In the genomic region with DNA sequence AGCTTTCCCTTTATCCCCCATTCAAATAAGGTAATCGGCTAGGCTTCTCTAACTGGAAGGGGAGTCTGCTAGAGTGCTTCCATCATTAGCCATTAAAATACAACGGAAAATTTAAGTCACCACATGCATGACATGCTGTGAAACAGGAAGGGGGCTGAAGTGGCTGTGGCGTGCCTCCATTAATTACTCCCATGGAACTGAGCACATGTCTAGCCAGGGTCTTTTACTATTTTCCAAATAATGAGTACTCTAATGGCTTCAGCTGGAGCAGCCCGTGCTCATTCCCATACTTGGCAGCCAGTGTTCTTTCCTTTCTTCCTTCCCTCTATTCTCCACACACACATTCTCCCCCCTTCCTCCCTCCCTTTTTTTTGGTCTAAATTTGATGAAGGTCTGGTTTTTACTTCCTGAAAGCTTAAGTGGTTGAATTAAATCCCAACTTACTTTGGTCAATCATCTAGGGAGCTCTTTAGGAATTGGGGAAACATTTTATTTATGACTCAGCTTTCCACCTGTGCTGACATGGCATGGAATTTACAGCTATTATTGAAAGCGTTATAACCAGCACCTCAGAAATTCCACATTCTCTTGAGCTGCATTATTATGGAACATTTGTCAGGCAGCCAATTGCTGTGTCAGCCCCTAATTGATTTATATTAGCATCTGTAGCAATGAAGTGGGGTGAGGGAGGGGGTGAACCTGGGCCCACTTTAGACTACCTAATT, we compare ENCODE assay signal across 19 cellular contexts.
DNase-seq lines count a peak whose midpoint lies in the region; ATAC-seq, FAIRE-seq and TF ChIP-seq lines count a peak whose summit lies in the region.
"Had no signal": no experiment of that assay in that cellular context is flagged by ENCODE, and none has a peak within 500 bp of the region (broad histone marks: within the 10 kb centered on the region; RNA-seq: fewer than 3 reads in every experiment).

No MANE protein-coding gene starts in this region.

- H3K36me3 ChIP-seq in breast epithelium (no peaks in the 10 kb centered on the region), hepatocyte (replicated peaks; ENCODE audit: insufficient read depth, low read depth) (no peaks in the 10 kb centered on the region)
- H3K36me3 ChIP-seq: BLaER1, HAP-1, thyroid gland, WERI-Rb-1 had no signal

- no peaks in the 10 kb centered on the region for H3K79me2 ChIP-seq in hepatocyte

- H3K27ac ChIP-seq in breast epithelium (no peak overlapping the region), epithelial cell of prostate (no peak overlapping the region), hepatocyte (no peak overlapping the region)
- H3K27ac ChIP-seq: BLaER1, thyroid gland, WERI-Rb-1 had no signal

- no peak for TF ChIP-seq POLR2A in breast epithelium (IDR thresholded peaks at IDR 0.05)

- FAIRE-seq in RCC 7860 (lab: Jason Lieb, UNC) = no peak

- H3K4me1 ChIP-seq in breast epithelium (no peaks in the 10 kb centered on the region), hepatocyte (ENCODE audit: insufficient read depth) (no peaks in the 10 kb centered on the region)
- H3K4me1 ChIP-seq: BLaER1, HAP-1, thyroid gland had no signal

- intact Hi-C loops in MCF 10A (cut with micrococcal nuclease) (no loop called here), breast epithelium (cut with DNase I; ENCODE audit: low total_unique reads) (no loop called here)

- no TSS peak for BruUV-seq in MCF 10A (replicated peaks; lab: Mats Ljungman, UMichigan)

- WGBS in hepatocyte (ENCODE audit: low lambda C conversion rate, missing lambda C conversion rate) = 74% methylated on average over 5 of the region's 5 CpGs

- no peak overlapping the region for H3K4me2 ChIP-seq in hepatocyte
- H3K4me2 ChIP-seq: BLaER1 had no signal

- H3K36me3 Mint-ChIP-seq in MCF 10A (ENCODE audit: insufficient read depth, unreplicated experiment) = no peaks in the 10 kb centered on the region
- no peaks in the 10 kb centered on the region for H3K36me3 Mint-ChIP-seq in stimulated activated naive B cell treated with anti-CD40 and anti-IgM and Interleukin-4, amounts not matched to agents 10 μg/mL and 1 μg/mL and 100 μg/mL, for 72 hours
- H3K36me3 Mint-ChIP-seq: activated naive CD8-positive, alpha-beta T cell treated with anti-CD3 and anti-CD28 coated beads for 36 hours; mesothelial cell of epicardium; stimulated activated effector memory CD8-positive, alpha-beta T cell treated with anti-CD3 and anti-CD28 coated beads, Interleukin-12 subunit alpha, Interleukin-12 subunit beta, amount 100 ng/mL, for 72 hours; T-cell had no signal

- no peak overlapping the region for H2AFZ ChIP-seq in hepatocyte

- no peaks in the 10 kb centered on the region for H3K9me3 Mint-ChIP-seq in MCF 10A (ENCODE audit: unreplicated experiment)
- peaks cover 0 to 11% of the 10 kb centered on the region in 2 donors for H3K9me3 Mint-ChIP-seq in stimulated activated naive B cell treated with anti-CD40 and anti-IgM and Interleukin-4, amounts not matched to agents 10 μg/mL and 1 μg/mL and 100 μg/mL, for 72 hours
- H3K9me3 Mint-ChIP-seq: activated T-helper 1 cell treated with anti-CD3 and anti-CD28 coated beads, Interleukin-12 subunit alpha, Interleukin-12 subunit beta, Interleukin-2, Interleukin-4 antibody, amounts not matched to agents 30 ng/mL and 10 ng/mL and 1 ng/mL, durations not matched to agents 14 hours and 24 hours and 36 hours had no signal

- H3K27me3 ChIP-seq in breast epithelium = no peaks in the 10 kb centered on the region
- H3K27me3 ChIP-seq in hepatocyte = no peaks in the 10 kb centered on the region
- H3K27me3 ChIP-seq: BLaER1, thyroid gland had no signal

- H3K4me1 Mint-ChIP-seq in MCF 10A (ENCODE audit: insufficient read depth, unreplicated experiment) = no peaks in the 10 kb centered on the region
- H3K4me1 Mint-ChIP-seq in stimulated activated naive B cell treated with anti-CD40 and anti-IgM and Interleukin-4, amounts not matched to agents 10 μg/mL and 1 μg/mL and 100 μg/mL, for 72 hours = no peaks in the 10 kb centered on the region
- H3K4me1 Mint-ChIP-seq: activated naive CD8-positive, alpha-beta T cell treated with anti-CD3 and anti-CD28 coated beads for 36 hours; stimulated activated effector memory CD8-positive, alpha-beta T cell treated with anti-CD3 and anti-CD28 coated beads, Interleukin-12 subunit alpha, Interleukin-12 subunit beta, amount 100 ng/mL, for 72 hours; T-cell had no signal

- no peak overlapping the region for H3K4me3 ChIP-seq in breast epithelium
- no peak overlapping the region for H3K4me3 ChIP-seq in hepatocyte
- H3K4me3 ChIP-seq: BLaER1, HAP-1, thyroid gland had no signal

- H3K9me2 ChIP-seq in hepatocyte (replicated peaks; ENCODE audit: insufficient read depth) = no peaks in the 10 kb centered on the region

- CTCF ChIA-PET in MCF 10A (lab: Yijun Ruan, JAX) = interaction anchor here (0.7 to 1.6 kb wide), 4 partner anchors 11 to 265 kb away, joined by 3 to 8 read pairs (median 4); no protein-coding TSS in a partner anchor

- no peak for ATAC-seq in stimulated activated naive B cell treated with anti-CD40 and anti-IgM and Interleukin-4, amounts not matched to agents 10 μg/mL and 1 μg/mL and 100 μg/mL, for 72 hours (replicated peaks)
- ATAC-seq: stimulated activated effector memory CD8-positive, alpha-beta T cell treated with anti-CD3 and anti-CD28 coated beads, Interleukin-12 subunit alpha, Interleukin-12 subunit beta, amount 100 ng/mL, for 72 hours; T-cell had no signal

- H3K9me3 ChIP-seq in breast epithelium (no peaks in the 10 kb centered on the region), hepatocyte (ENCODE audit: low read depth) (no peaks in the 10 kb centered on the region)
- H3K9me3 ChIP-seq: BLaER1, HAP-1, thyroid gland had no signal

- H3K27ac Mint-ChIP-seq in MCF 10A (ENCODE audit: low read depth, unreplicated experiment) = no peak overlapping the region
- no peak overlapping the region for H3K27ac Mint-ChIP-seq in stimulated activated naive B cell treated with anti-CD40 and anti-IgM and Interleukin-4, amounts not matched to agents 10 μg/mL and 1 μg/mL and 100 μg/mL, for 72 hours
- H3K27ac Mint-ChIP-seq: activated naive CD8-positive, alpha-beta T cell treated with anti-CD3 and anti-CD28 coated beads for 36 hours; activated T-helper 1 cell treated with anti-CD3 and anti-CD28 coated beads, Interleukin-12 subunit alpha, Interleukin-12 subunit beta, Interleukin-2, Interleukin-4 antibody, amounts not matched to agents 30 ng/mL and 10 ng/mL and 1 ng/mL, durations not matched to agents 14 hours and 24 hours and 36 hours; mesothelial cell of epicardium; stimulated activated effector memory CD8-positive, alpha-beta T cell treated with anti-CD3 and anti-CD28 coated beads, Interleukin-12 subunit alpha, Interleukin-12 subunit beta, amount 100 ng/mL, for 72 hours; T-cell had no signal

- no peak for TF ChIP-seq CTCF in MCF 10A (IDR thresholded peaks at IDR 0.05; ENCODE audit: unreplicated experiment)
- no peak for TF ChIP-seq CTCF in breast epithelium (IDR thresholded peaks at IDR 0.05)
- TF ChIP-seq CTCF in hepatocyte (IDR thresholded peaks at IDR 0.05; ENCODE audit: poor library complexity) = no peak

- no peaks in the 10 kb centered on the region for H4K20me1 ChIP-seq in hepatocyte (ENCODE audit: insufficient read depth, poor library complexity, severe bottlenecking)
- H4K20me1 ChIP-seq: BLaER1 had no signal

- POLR2A ChIA-PET in MCF 10A (lab: Yijun Ruan, JAX) = interaction anchor here (1.1 kb wide), 2 partner anchors 10 to 40 kb away, joined by 3 to 4 read pairs; no protein-coding TSS in a partner anchor

- no peak overlapping the region for H3K4me3 Mint-ChIP-seq in MCF 10A (ENCODE audit: unreplicated experiment)
- no peak overlapping the region for H3K4me3 Mint-ChIP-seq in stimulated activated naive B cell treated with anti-CD40 and anti-IgM and Interleukin-4, amounts not matched to agents 10 μg/mL and 1 μg/mL and 100 μg/mL, for 72 hours
- H3K4me3 Mint-ChIP-seq: activated naive CD8-positive, alpha-beta T cell treated with anti-CD3 and anti-CD28 coated beads for 36 hours; activated T-helper 1 cell treated with anti-CD3 and anti-CD28 coated beads, Interleukin-12 subunit alpha, Interleukin-12 subunit beta, Interleukin-2, Interleukin-4 antibody, amounts not matched to agents 30 ng/mL and 10 ng/mL and 1 ng/mL, durations not matched to agents 14 hours and 24 hours and 36 hours; mesothelial cell of epicardium; stimulated activated effector memory CD8-positive, alpha-beta T cell treated with anti-CD3 and anti-CD28 coated beads, Interleukin-12 subunit alpha, Interleukin-12 subunit beta, amount 100 ng/mL, for 72 hours; T-cell had no signal

- no peaks in the 10 kb centered on the region for H3K27me3 Mint-ChIP-seq in MCF 10A (ENCODE audit: insufficient read depth, unreplicated experiment)
- no peaks in the 10 kb centered on the region for H3K27me3 Mint-ChIP-seq in stimulated activated naive B cell treated with anti-CD40 and anti-IgM and Interleukin-4, amounts not matched to agents 10 μg/mL and 1 μg/mL and 100 μg/mL, for 72 hours
- H3K27me3 Mint-ChIP-seq: activated naive CD8-positive, alpha-beta T cell treated with anti-CD3 and anti-CD28 coated beads for 36 hours; T-cell had no signal

- peak; percentile 2 for DNase-seq in MCF 10A (ENCODE audit: unreplicated experiment)
- no peak for DNase-seq in breast epithelium (ENCODE audit: low spot score in 2 of 2)
- peak; percentile 47 for DNase-seq in NCI-H774 (lab: John Stamatoyannopoulos, UW)
- peak; percentile 2 for DNase-seq in epithelial cell of prostate (ENCODE audit: low read depth, low spot score)
- DNase-seq in RCC 7860 (ENCODE audit: low spot score) = no peak
- no peak for DNase-seq in hepatocyte (ENCODE audit: low spot score)
- no peak for DNase-seq in cerebellar nuclear complex (lab: John Stamatoyannopoulos, UW)
- DNase-seq in stimulated activated naive B cell treated with anti-CD40 and anti-IgM and Interleukin-4, amounts not matched to agents 10 μg/mL and 1 μg/mL and 100 μg/mL, for 72 hours = no peak
- DNase-seq: 8988T; activated CD8-positive, alpha-beta memory T cell treated with anti-CD3 and anti-CD28 coated beads for 24 hours; activated naive CD8-positive, alpha-beta T cell treated with anti-CD3 and anti-CD28 coated beads for 36 hours; T-cell; thyroid gland; WERI-Rb-1 had no signal

Comparison
In these comparisons a context has a peak if more than half of its experiments do, and no peak if none do; other contexts are left out.
1. DNase-seq: peak in MCF 10A (single experiment), NCI-H774 (single experiment) and epithelial cell of prostate (single experiment); none in breast epithelium (0 of 2), RCC 7860 (single experiment), hepatocyte (single experiment), cerebellar nuclear complex (0 of 2) and stimulated activated naive B cell treated with anti-CD40 and anti-IgM and Interleukin-4, amounts not matched to agents 10 μg/mL and 1 μg/mL and 100 μg/mL, for 72 hours (single experiment).